ENCODE assay signal across 8 cellular contexts in the genomic region with DNA sequence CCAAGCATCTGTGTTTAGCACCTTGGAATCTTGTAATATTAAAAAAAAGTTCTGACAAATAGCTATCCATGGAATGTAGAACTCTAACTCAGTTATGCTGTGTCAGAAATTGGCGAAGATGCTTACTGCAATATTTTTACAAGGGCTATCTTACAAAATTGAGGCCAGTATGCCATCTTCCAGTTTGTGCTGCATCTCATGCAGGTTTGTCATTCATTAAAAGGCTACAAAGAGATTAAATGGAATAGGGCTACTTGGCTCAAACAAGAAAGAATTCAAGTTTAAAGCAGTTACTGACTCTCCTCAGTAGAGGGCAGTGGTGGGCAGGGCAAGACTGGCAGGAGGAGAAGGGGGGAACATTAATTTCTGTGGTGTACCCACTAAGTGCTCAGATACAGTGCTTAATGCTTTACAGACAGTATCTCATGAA.
A peak's percentile ranks its signal among the peaks of the same experiment; 100 is the strongest.
DNase-seq lines count a peak whose midpoint lies in the region; ATAC-seq and TF ChIP-seq lines count a peak whose summit lies in the region.

No MANE protein-coding gene starts in this region.

- H3K27me3 ChIP-seq in SJCRH30 (no peaks in the 10 kb centered on the region), transverse colon (no peaks in the 10 kb centered on the region)

- TF ChIP-seq CTCF in transverse colon (IDR thresholded peaks at IDR 0.05), result peak; percentile 51 to 66 (median 56)

- intact Hi-C loops in left ventricle myocardium superior (cut with micrococcal nuclease) (loop anchor here (2.0 to 10.0 kb wide), 3 partner anchors 67 to 240 kb away; partner anchors contain the start of gene SHROOM4), transverse colon (cut with DNase I; ENCODE audit: low total_unique reads) (no loop called here)

- DNase-seq in stimulated activated CD4-positive, alpha-beta T cell treated with anti-CD3 and anti-CD28 coated beads, Interleukin-4, amount 100 ng/mL, for 48 hours (ENCODE audit: low read depth in 2 of 2), result peak; percentile 0
- no peak for DNase-seq in stimulated activated CD4-positive, alpha-beta T cell treated with anti-CD3 and anti-CD28 coated beads, Interleukin-4, amount 100 ng/mL, for 4 hours
- DNase-seq in SJCRH30 (peak; percentile 20 to 59), left ventricle myocardium superior (peak; percentile 20), transverse colon (no peak), dedifferentiated amniotic fluid mesenchymal stem cell (ENCODE audit: extremely low spot score) (no peak)

- no peak for TF ChIP-seq POLR2A in transverse colon (IDR thresholded peaks at IDR 0.05)

- no peak for ATAC-seq in left ventricle myocardium superior
- ATAC-seq in HG03439 (IDR thresholded peaks at IDR 0.05; ENCODE audit: unreplicated experiment), result no peak
- ATAC-seq in GM18858 (IDR thresholded peaks at IDR 0.05; ENCODE audit: unreplicated experiment), result no peak

- H3K27ac ChIP-seq in SJCRH30 (0 out of 2 replicates have a peak overlapping the region, but pooled peaks have one; percentile 11), transverse colon (no peak overlapping the region)

- no peaks in the 10 kb centered on the region for H3K36me3 ChIP-seq in SJCRH30
- H3K36me3 ChIP-seq in transverse colon, result no peaks in the 10 kb centered on the region

- 47% methylated on average over 1 of the region's 1 CpG; no CpG with 5 or more reads in 1 of the 2 donors for WGBS in transverse colon (ENCODE audit: low coverage in 1 of 2), 2 donors

- TF ChIP-seq EP300 in transverse colon (IDR thresholded peaks at IDR 0.05; ENCODE audit: low read depth), result no peak

- H3K9me3 ChIP-seq in SJCRH30 (replicated peaks) (no peaks in the 10 kb centered on the region), transverse colon (no peaks in the 10 kb centered on the region)

- in situ Hi-C loops in transverse colon (cut with MboI; ENCODE audit: low pct_ligation_motif_present in 1 of 4, low pct_unique_long_range_greater_than_20kb in 1 of 4, low sequenced_read_pairs in 3 of 4), result loop anchor here in 3 of 4 donors (10.0 to 25.0 kb wide), 4 partner anchors 147 to 177 kb away; partner anchors contain the start of gene BMP15 (in 1 of the 3)

- H3K4me1 ChIP-seq in SJCRH30 (peaks cover 3% of the 10 kb centered on the region; the same call in 1 of the 2 replicates), transverse colon (no peaks in the 10 kb centered on the region)

- H3K4me3 ChIP-seq in SJCRH30 (no peak overlapping the region), transverse colon (no peak overlapping the region)

Comparison
In these comparisons a context has a peak if more than half of its experiments do, and no peak if none do; other contexts are left out.
1. DNase-seq: peak in stimulated activated CD4-positive, alpha-beta T cell treated with anti-CD3 and anti-CD28 coated beads, Interleukin-4, amount 100 ng/mL, for 48 hours (2 of 2), SJCRH30 (2 of 2) and left ventricle myocardium superior (single experiment); none in stimulated activated CD4-positive, alpha-beta T cell treated with anti-CD3 and anti-CD28 coated beads, Interleukin-4, amount 100 ng/mL, for 4 hours (0 of 2), transverse colon (single experiment) and dedifferentiated amniotic fluid mesenchymal stem cell (single experiment).